ENCODE assay signal across 21 cellular contexts in genomic region chr11:1497600-1497999, GRCh38. TPM values are rescaled to one million over a fixed set of nuclear protein-coding genes. Genes with fewer than 3 reads are reported as not detected.
DNase-seq lines count a peak whose midpoint lies in the region; ATAC-seq and FAIRE-seq lines count a peak whose summit lies in the region.
"Had no signal": no experiment of that assay in that cellular context is flagged by ENCODE, and none has a peak within 500 bp of the region (broad histone marks: within the 10 kb centered on the region; RNA-seq: fewer than 3 reads in every experiment).

No MANE protein-coding gene starts in this region.

- DNase-seq in activated naive CD8-positive, alpha-beta T cell treated with anti-CD3 and anti-CD28 coated beads, Interleukin-2, amount 10 ng/mL, durations not matched to agents 7 days and 5 days, result peak; percentile 4
- DNase-seq in activated naive CD8-positive, alpha-beta T cell treated with anti-CD3 and anti-CD28 coated beads, Interleukin-2, amount 50 U/mL, for 24 hours, result no peak
- DNase-seq in stimulated activated naive B cell treated with anti-CD40 and anti-IgM and Interleukin-4, amounts not matched to agents 10 μg/mL and 1 μg/mL and 100 μg/mL, for 72 hours, result no peak
- DNase-seq in GM19239 (ENCODE audit: insufficient read length, low spot score), result no peak
- DNase-seq in stimulated activated CD4-positive, alpha-beta T cell treated with anti-CD3 and anti-CD28 coated beads, Interleukin-2, amount 100 ng/mL, for 48 hours, result no peak
- DNase-seq: activated T-cell treated with anti-CD3 and anti-CD28 coated beads, Interleukin-2, amount 50 U/mL, for 4 hours; effector CD4-positive, alpha-beta T cell; NCI-H1417 treated with DMSO at 0.1 percent for 48 hours; NCI-H524; nephron progenitor cell; retina; stimulated activated CD4-positive, alpha-beta T cell treated with anti-CD3 and anti-CD28 coated beads, Interleukin-4, amount 100 ng/mL, for 1 hour; substantia nigra had no signal

- POLR2A ChIA-PET in activated naive CD8-positive, alpha-beta T cell treated with anti-CD3 and anti-CD28 coated beads, Interleukin-2, amount 10 ng/mL, durations not matched to agents 7 days and 5 days (lab: Charles Lee), result no interaction called here

- peaks cover 33% of the 10 kb centered on the region for H3K36me3 Mint-ChIP-seq in activated naive CD8-positive, alpha-beta T cell treated with anti-CD3 and anti-CD28 coated beads, Interleukin-2, amount 10 ng/mL, durations not matched to agents 7 days and 5 days
- H3K36me3 Mint-ChIP-seq in activated naive CD8-positive, alpha-beta T cell treated with anti-CD3 and anti-CD28 coated beads, Interleukin-2, amount 50 U/mL, for 24 hours (ENCODE audit: low read depth), result peaks cover 18% of the 10 kb centered on the region
- peaks cover 20% of the 10 kb centered on the region for H3K36me3 Mint-ChIP-seq in IgD-negative memory B cell
- H3K36me3 Mint-ChIP-seq in activated T-helper 17 cell treated with anti-CD3 and anti-CD28 coated beads, Interleukin-2, amount 50 U/mL, for 72 hours (ENCODE audit: low read depth), result peaks cover 6% of the 10 kb centered on the region
- peaks cover 30 to 44% of the 10 kb centered on the region in 2 donors for H3K36me3 Mint-ChIP-seq in stimulated activated naive B cell treated with anti-CD40 and anti-IgM and Interleukin-4, amounts not matched to agents 10 μg/mL and 1 μg/mL and 100 μg/mL, for 72 hours

- peaks cover 13% of the 10 kb centered on the region for H3K4me1 Mint-ChIP-seq in activated naive CD8-positive, alpha-beta T cell treated with anti-CD3 and anti-CD28 coated beads, Interleukin-2, amount 10 ng/mL, durations not matched to agents 7 days and 5 days
- peaks cover 36% of the 10 kb centered on the region for H3K4me1 Mint-ChIP-seq in activated naive CD8-positive, alpha-beta T cell treated with anti-CD3 and anti-CD28 coated beads, Interleukin-2, amount 50 U/mL, for 24 hours
- H3K4me1 Mint-ChIP-seq in IgD-negative memory B cell, result peaks cover 34 to 52% (median 46%) of the 10 kb centered on the region in 3 donors
- peaks cover 42% of the 10 kb centered on the region for H3K4me1 Mint-ChIP-seq in activated T-helper 17 cell treated with anti-CD3 and anti-CD28 coated beads, Interleukin-2, amount 50 U/mL, for 72 hours
- H3K4me1 Mint-ChIP-seq in stimulated activated naive B cell treated with anti-CD40 and anti-IgM and Interleukin-4, amounts not matched to agents 10 μg/mL and 1 μg/mL and 100 μg/mL, for 72 hours, result peaks cover 50 to 78% of the 10 kb centered on the region in 2 donors

- no peak overlapping the region for H3K4me3 Mint-ChIP-seq in activated naive CD8-positive, alpha-beta T cell treated with anti-CD3 and anti-CD28 coated beads, Interleukin-2, amount 10 ng/mL, durations not matched to agents 7 days and 5 days
- no peak overlapping the region for H3K4me3 Mint-ChIP-seq in activated naive CD8-positive, alpha-beta T cell treated with anti-CD3 and anti-CD28 coated beads, Interleukin-2, amount 50 U/mL, for 24 hours
- H3K4me3 Mint-ChIP-seq in IgD-negative memory B cell, result peak overlapping the region in 2 of 4 donors; percentile 10 to 81
- H3K4me3 Mint-ChIP-seq in activated T-helper 17 cell treated with anti-CD3 and anti-CD28 coated beads, Interleukin-2, amount 50 U/mL, for 72 hours, result peak overlapping the region; percentile 60
- H3K4me3 Mint-ChIP-seq in stimulated activated naive B cell treated with anti-CD40 and anti-IgM and Interleukin-4, amounts not matched to agents 10 μg/mL and 1 μg/mL and 100 μg/mL, for 72 hours, result no peak overlapping the region
- H3K4me3 Mint-ChIP-seq: activated T-cell treated with anti-CD3 and anti-CD28 coated beads, Interleukin-2, amount 50 U/mL, for 4 hours; nephron progenitor cell; T-helper 1 cell treated with Interleukin-12 subunit alpha and Interleukin-12 subunit beta and Interleukin-4 antibody, amounts not matched to agents 30 μg/mL and 1 μg/mL, for 36 hours had no signal

- H3K27me3 Mint-ChIP-seq in activated naive CD8-positive, alpha-beta T cell treated with anti-CD3 and anti-CD28 coated beads, Interleukin-2, amount 10 ng/mL, durations not matched to agents 7 days and 5 days, result no peaks in the 10 kb centered on the region
- H3K27me3 Mint-ChIP-seq in activated naive CD8-positive, alpha-beta T cell treated with anti-CD3 and anti-CD28 coated beads, Interleukin-2, amount 50 U/mL, for 24 hours, result no peaks in the 10 kb centered on the region
- H3K27me3 Mint-ChIP-seq in IgD-negative memory B cell, result no peaks in the 10 kb centered on the region
- H3K27me3 Mint-ChIP-seq in activated T-helper 17 cell treated with anti-CD3 and anti-CD28 coated beads, Interleukin-2, amount 50 U/mL, for 72 hours, result no peaks in the 10 kb centered on the region
- H3K27me3 Mint-ChIP-seq in stimulated activated naive B cell treated with anti-CD40 and anti-IgM and Interleukin-4, amounts not matched to agents 10 μg/mL and 1 μg/mL and 100 μg/mL, for 72 hours, result no peaks in the 10 kb centered on the region

- H3K9me3 Mint-ChIP-seq in activated naive CD8-positive, alpha-beta T cell treated with anti-CD3 and anti-CD28 coated beads, Interleukin-2, amount 10 ng/mL, durations not matched to agents 7 days and 5 days, result peaks cover 10% of the 10 kb centered on the region
- H3K9me3 Mint-ChIP-seq in activated naive CD8-positive, alpha-beta T cell treated with anti-CD3 and anti-CD28 coated beads, Interleukin-2, amount 50 U/mL, for 24 hours, result peaks cover 4% of the 10 kb centered on the region
- peaks cover 0 to 12% (median 2%) of the 10 kb centered on the region in 3 donors for H3K9me3 Mint-ChIP-seq in IgD-negative memory B cell
- H3K9me3 Mint-ChIP-seq in activated T-helper 17 cell treated with anti-CD3 and anti-CD28 coated beads, Interleukin-2, amount 50 U/mL, for 72 hours, result peaks cover 7% of the 10 kb centered on the region
- peaks cover 4 to 11% of the 10 kb centered on the region in 2 donors for H3K9me3 Mint-ChIP-seq in stimulated activated naive B cell treated with anti-CD40 and anti-IgM and Interleukin-4, amounts not matched to agents 10 μg/mL and 1 μg/mL and 100 μg/mL, for 72 hours
- H3K9me3 Mint-ChIP-seq: activated T-cell treated with anti-CD3 and anti-CD28 coated beads, Interleukin-2, amount 50 U/mL, for 4 hours; T-helper 1 cell treated with Interleukin-12 subunit alpha and Interleukin-12 subunit beta and Interleukin-4 antibody, amounts not matched to agents 30 μg/mL and 1 μg/mL, for 36 hours had no signal

- no peak overlapping the region for H3K27ac Mint-ChIP-seq in activated naive CD8-positive, alpha-beta T cell treated with anti-CD3 and anti-CD28 coated beads, Interleukin-2, amount 10 ng/mL, durations not matched to agents 7 days and 5 days
- H3K27ac Mint-ChIP-seq in activated naive CD8-positive, alpha-beta T cell treated with anti-CD3 and anti-CD28 coated beads, Interleukin-2, amount 50 U/mL, for 24 hours, result no peak overlapping the region
- H3K27ac Mint-ChIP-seq in IgD-negative memory B cell, result peak overlapping the region in 2 of 3 donors; percentile 9 to 50
- H3K27ac Mint-ChIP-seq in activated T-helper 17 cell treated with anti-CD3 and anti-CD28 coated beads, Interleukin-2, amount 50 U/mL, for 72 hours, result peak overlapping the region; percentile 38
- peak overlapping the region; percentile 65 for H3K27ac Mint-ChIP-seq in stimulated activated naive B cell treated with anti-CD40 and anti-IgM and Interleukin-4, amounts not matched to agents 10 μg/mL and 1 μg/mL and 100 μg/mL, for 72 hours
- H3K27ac Mint-ChIP-seq: nephron progenitor cell; T-helper 1 cell treated with Interleukin-12 subunit alpha and Interleukin-12 subunit beta and Interleukin-4 antibody, amounts not matched to agents 30 μg/mL and 1 μg/mL, for 36 hours had no signal

- FAIRE-seq in GM19239 (lab: Jason Lieb, UNC), result no peak
- FAIRE-seq: D721Med, GM12892, keratinocyte, RCC 7860 had no signal

- ATAC-seq in activated naive CD8-positive, alpha-beta T cell treated with anti-CD3 and anti-CD28 coated beads, Interleukin-2, amount 10 ng/mL, durations not matched to agents 7 days and 5 days (ENCODE audit: low read depth), result no peak
- no peak for ATAC-seq in activated naive CD8-positive, alpha-beta T cell treated with anti-CD3 and anti-CD28 coated beads, Interleukin-2, amount 50 U/mL, for 24 hours
- ATAC-seq in activated T-helper 17 cell treated with anti-CD3 and anti-CD28 coated beads, Interleukin-2, amount 50 U/mL, for 72 hours (replicated peaks), result peak; percentile 65
- peak; percentile 23 to 45 for ATAC-seq in stimulated activated naive B cell treated with anti-CD40 and anti-IgM and Interleukin-4, amounts not matched to agents 10 μg/mL and 1 μg/mL and 100 μg/mL, for 72 hours (replicated peaks)
- ATAC-seq: activated T-cell treated with anti-CD3 and anti-CD28 coated beads, Interleukin-2, amount 50 U/mL, for 4 hours; mucosa of descending colon had no signal

RNA-seq across cellular contexts. Expression of gene MOB2, which starts 11.0 kb away (rescaled TPM):
- total RNA-seq in activated naive CD8-positive, alpha-beta T cell treated with anti-CD3 and anti-CD28 coated beads, Interleukin-2, amount 10 ng/mL, durations not matched to agents 7 days and 5 days, result 10 to 100 TPM; 43.2 to 47.2 TPM
- polyA plus RNA-seq in IgD-negative memory B cell, result 42.0 TPM
- total RNA-seq in activated T-helper 17 cell treated with anti-CD3 and anti-CD28 coated beads, Interleukin-2, amount 50 U/mL, for 72 hours, result 10 to 100 TPM; 24.5 to 26.7 TPM

Comparison
In these comparisons a context has a peak if more than half of its experiments do, and no peak if none do; other contexts are left out.
1. ATAC-seq: peak in activated T-helper 17 cell treated with anti-CD3 and anti-CD28 coated beads, Interleukin-2, amount 50 U/mL, for 72 hours (single experiment) and stimulated activated naive B cell treated with anti-CD40 and anti-IgM and Interleukin-4, amounts not matched to agents 10 μg/mL and 1 μg/mL and 100 μg/mL, for 72 hours (2 of 2); none in activated naive CD8-positive, alpha-beta T cell treated with anti-CD3 and anti-CD28 coated beads, Interleukin-2, amount 10 ng/mL, durations not matched to agents 7 days and 5 days (single experiment) and activated naive CD8-positive, alpha-beta T cell treated with anti-CD3 and anti-CD28 coated beads, Interleukin-2, amount 50 U/mL, for 24 hours (single experiment).
2. H3K27ac Mint-ChIP-seq: peak in IgD-negative memory B cell (2 of 3), activated T-helper 17 cell treated with anti-CD3 and anti-CD28 coated beads, Interleukin-2, amount 50 U/mL, for 72 hours (single experiment) and stimulated activated naive B cell treated with anti-CD40 and anti-IgM and Interleukin-4, amounts not matched to agents 10 μg/mL and 1 μg/mL and 100 μg/mL, for 72 hours (single experiment); none in activated naive CD8-positive, alpha-beta T cell treated with anti-CD3 and anti-CD28 coated beads, Interleukin-2, amount 10 ng/mL, durations not matched to agents 7 days and 5 days (single experiment) and activated naive CD8-positive, alpha-beta T cell treated with anti-CD3 and anti-CD28 coated beads, Interleukin-2, amount 50 U/mL, for 24 hours (single experiment).